ENCODE assay signal across 1 cellular context in the genomic region with DNA sequence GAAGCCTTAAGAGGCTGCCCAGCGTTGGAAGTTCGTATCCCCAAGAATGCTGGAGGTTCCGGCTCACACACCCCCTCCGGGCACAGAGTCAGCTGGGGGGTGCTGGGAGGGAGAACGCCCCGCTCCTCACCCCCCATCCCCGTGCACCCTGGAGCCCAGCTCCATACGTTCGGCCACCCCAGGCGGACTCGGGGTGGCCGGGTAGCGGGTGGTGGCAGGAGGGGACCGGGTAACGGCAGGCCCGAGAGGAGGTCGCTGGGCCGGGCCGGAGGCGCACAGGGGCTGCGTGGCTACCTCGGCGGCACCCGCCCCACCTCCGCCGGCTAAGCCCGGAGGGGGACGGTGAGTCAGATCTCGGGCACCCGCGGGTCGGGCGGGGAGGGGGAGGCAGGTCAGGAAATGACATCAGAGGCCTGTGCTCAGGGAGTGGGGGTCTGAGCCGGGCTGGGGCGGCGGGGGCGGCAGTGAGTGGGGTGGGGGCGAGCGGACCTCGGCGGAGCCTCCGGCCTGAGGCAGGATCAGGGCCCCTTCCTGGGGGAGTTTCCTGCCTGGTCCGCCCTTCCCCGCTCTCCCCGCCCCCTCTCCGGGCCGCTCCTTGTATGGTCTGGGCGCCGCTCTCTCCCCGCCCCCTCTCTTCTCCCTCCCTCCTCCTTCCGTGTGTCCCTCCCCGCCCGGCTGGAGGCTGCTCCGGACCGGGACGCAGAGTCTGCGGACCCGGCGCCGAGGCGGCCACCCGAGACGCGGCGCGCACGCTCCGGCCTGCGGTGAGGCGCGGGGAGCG.
TF ChIP-seq lines count a peak whose summit lies in the region.

A gene with protein sequence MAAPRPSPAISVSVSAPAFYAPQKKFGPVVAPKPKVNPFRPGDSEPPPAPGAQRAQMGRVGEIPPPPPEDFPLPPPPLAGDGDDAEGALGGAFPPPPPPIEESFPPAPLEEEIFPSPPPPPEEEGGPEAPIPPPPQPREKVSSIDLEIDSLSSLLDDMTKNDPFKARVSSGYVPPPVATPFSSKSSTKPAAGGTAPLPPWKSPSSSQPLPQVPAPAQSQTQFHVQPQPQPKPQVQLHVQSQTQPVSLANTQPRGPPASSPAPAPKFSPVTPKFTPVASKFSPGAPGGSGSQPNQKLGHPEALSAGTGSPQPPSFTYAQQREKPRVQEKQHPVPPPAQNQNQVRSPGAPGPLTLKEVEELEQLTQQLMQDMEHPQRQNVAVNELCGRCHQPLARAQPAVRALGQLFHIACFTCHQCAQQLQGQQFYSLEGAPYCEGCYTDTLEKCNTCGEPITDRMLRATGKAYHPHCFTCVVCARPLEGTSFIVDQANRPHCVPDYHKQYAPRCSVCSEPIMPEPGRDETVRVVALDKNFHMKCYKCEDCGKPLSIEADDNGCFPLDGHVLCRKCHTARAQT (plus strand): TSS at position 700 of the 781 bp plus-strand sequence. CDS start 227 bp downstream, outside the sequence.

TF ChIP-seq in HEK293, 187 proteins besides CTCF, POLR2A, EP300 and RAD21 (continued from another document and continues in another):
- TF ChIP-seq ZBTB10 (tag by site-specific recombination; IDR thresholded peaks at IDR 0.05) (peak; percentile 96), KLF10 (tag by site-specific recombination; IDR thresholded peaks at IDR 0.05) (peak; percentile 76), ZNF174 (tag by site-specific recombination; IDR thresholded peaks at IDR 0.05) (no peak), PBX3 (CRISPR knock-in tag; IDR thresholded peaks at IDR 0.05) (0 out of 2 replicates have a peak, but pooled peaks have one; percentile 27), ZNF560 (tag by site-specific recombination; IDR thresholded peaks at IDR 0.05; ENCODE audit: borderline replicate concordance) (no peak), ZNF843 (tag by site-specific recombination; IDR thresholded peaks at IDR 0.05) (0 out of 2 replicates have a peak, but pooled peaks have one; percentile 21), REST (tag by site-specific recombination; IDR thresholded peaks at IDR 0.05) (no peak), KLF7 (tag by site-specific recombination; IDR thresholded peaks at IDR 0.05; ENCODE audit: borderline replicate concordance) (no peak; the same call in none of the 2 replicates), ZNF501 (tag by site-specific recombination; IDR thresholded peaks at IDR 0.05) (peak; percentile 73; the same call in 1 of the 2 replicates), ZBTB8A (tag by site-specific recombination; IDR thresholded peaks at IDR 0.05) (peak; percentile 80), ZSCAN30 (tag by site-specific recombination; IDR thresholded peaks at IDR 0.05) (no peak), ZNF112 (tag by site-specific recombination; IDR thresholded peaks at IDR 0.05) (no peak), HIC1 (tag by site-specific recombination; IDR thresholded peaks at IDR 0.05) (peak; percentile 96), ZIC2 (tag by site-specific recombination; IDR thresholded peaks at IDR 0.05) (peak; percentile 81), PATZ1 (tag by site-specific recombination; IDR thresholded peaks at IDR 0.05) (peak; percentile 93), ZEB2 (tag by site-specific recombination; IDR thresholded peaks at IDR 0.05) (peak; percentile 89), ZFHX2 (tag by site-specific recombination; conservative IDR thresholded peaks at IDR 0.05) (peak; percentile 87)
- TF ChIP-seq, protein P1, sequence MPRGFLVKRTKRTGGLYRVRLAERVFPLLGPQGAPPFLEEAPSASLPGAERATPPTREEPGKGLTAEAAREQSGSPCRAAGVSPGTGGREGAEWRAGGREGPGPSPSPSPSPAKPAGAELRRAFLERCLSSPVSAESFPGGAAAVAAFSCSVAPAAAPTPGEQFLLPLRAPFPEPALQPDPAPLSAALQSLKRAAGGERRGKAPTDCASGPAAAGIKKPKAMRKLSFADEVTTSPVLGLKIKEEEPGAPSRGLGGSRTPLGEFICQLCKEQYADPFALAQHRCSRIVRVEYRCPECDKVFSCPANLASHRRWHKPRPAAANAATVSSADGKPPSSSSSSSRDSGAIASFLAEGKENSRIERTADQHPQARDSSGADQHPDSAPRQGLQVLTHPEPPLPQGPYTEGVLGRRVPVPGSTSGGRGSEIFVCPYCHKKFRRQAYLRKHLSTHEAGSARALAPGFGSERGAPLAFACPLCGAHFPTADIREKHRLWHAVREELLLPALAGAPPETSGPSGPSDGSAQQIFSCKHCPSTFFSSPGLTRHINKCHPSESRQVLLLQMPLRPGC (tag by site-specific recombination; IDR thresholded peaks at IDR 0.05) = no peak; the same call in 1 of the 2 replicates
- TF ChIP-seq, protein P2, sequence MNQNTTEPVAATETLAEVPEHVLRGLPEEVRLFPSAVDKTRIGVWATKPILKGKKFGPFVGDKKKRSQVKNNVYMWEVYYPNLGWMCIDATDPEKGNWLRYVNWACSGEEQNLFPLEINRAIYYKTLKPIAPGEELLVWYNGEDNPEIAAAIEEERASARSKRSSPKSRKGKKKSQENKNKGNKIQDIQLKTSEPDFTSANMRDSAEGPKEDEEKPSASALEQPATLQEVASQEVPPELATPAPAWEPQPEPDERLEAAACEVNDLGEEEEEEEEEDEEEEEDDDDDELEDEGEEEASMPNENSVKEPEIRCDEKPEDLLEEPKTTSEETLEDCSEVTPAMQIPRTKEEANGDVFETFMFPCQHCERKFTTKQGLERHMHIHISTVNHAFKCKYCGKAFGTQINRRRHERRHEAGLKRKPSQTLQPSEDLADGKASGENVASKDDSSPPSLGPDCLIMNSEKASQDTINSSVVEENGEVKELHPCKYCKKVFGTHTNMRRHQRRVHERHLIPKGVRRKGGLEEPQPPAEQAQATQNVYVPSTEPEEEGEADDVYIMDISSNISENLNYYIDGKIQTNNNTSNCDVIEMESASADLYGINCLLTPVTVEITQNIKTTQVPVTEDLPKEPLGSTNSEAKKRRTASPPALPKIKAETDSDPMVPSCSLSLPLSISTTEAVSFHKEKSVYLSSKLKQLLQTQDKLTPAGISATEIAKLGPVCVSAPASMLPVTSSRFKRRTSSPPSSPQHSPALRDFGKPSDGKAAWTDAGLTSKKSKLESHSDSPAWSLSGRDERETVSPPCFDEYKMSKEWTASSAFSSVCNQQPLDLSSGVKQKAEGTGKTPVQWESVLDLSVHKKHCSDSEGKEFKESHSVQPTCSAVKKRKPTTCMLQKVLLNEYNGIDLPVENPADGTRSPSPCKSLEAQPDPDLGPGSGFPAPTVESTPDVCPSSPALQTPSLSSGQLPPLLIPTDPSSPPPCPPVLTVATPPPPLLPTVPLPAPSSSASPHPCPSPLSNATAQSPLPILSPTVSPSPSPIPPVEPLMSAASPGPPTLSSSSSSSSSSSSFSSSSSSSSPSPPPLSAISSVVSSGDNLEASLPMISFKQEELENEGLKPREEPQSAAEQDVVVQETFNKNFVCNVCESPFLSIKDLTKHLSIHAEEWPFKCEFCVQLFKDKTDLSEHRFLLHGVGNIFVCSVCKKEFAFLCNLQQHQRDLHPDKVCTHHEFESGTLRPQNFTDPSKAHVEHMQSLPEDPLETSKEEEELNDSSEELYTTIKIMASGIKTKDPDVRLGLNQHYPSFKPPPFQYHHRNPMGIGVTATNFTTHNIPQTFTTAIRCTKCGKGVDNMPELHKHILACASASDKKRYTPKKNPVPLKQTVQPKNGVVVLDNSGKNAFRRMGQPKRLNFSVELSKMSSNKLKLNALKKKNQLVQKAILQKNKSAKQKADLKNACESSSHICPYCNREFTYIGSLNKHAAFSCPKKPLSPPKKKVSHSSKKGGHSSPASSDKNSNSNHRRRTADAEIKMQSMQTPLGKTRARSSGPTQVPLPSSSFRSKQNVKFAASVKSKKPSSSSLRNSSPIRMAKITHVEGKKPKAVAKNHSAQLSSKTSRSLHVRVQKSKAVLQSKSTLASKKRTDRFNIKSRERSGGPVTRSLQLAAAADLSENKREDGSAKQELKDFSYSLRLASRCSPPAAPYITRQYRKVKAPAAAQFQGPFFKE (tag by site-specific recombination; IDR thresholded peaks at IDR 0.05; ENCODE audit: borderline replicate concordance) = no peak
